Comparison of ENCODE assay signal across 8 cellular contexts in the genomic region with DNA sequence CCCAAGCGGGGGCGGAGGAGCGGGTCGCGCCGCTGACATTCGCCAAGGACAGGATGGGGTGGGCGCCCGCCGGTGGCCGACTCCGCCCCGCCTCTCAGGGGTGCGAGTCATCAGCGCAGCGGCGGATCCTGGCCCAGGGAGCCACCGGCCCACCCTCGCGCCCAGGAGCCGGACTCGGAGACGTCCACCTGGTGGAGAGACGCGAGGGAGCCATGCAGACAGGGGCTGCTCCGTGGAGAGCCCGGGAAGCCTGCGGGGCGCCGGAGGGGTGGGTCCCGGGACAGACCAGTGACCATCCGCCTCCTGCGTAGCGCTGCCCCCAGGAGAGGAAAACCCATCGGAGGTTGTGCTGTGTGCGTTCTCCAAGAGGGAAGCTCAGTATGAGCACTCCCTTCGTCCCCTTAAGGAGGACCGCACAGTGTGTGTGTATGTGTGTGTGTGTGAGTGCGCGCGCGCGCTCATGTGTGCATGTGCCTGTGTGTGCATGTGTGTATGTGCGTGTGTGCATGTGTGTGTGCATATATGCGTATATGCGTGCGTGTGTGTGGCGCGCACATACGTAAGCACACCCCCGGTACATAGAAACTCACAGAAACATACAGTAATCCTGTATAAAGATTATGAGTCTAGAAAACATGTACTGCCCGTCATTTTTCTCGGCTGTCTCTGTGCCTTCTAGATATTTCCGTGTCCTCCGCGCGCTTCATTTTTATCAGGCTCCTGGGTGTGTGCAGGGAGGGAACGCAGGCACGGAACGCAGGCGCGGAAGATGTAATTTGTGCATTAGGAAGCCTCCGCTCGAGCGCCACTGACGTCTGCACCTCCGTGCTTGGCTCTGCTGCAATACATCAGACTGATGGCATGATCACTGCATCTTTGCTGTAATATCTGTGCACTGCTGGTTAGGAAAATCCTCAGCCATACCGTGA.
DNase-seq lines count a peak whose midpoint lies in the region; ATAC-seq, FAIRE-seq and TF ChIP-seq lines count a peak whose summit lies in the region.

No MANE protein-coding gene starts in this region.

- H3K36me3 ChIP-seq in heart left ventricle: no peaks in the 10 kb centered on the region

- peak overlapping the region in 1 of 12 donors; percentile 37 for H3K27ac ChIP-seq in heart left ventricle

- DNase-seq in EL (peak; percentile 59), SK-N-DZ (ENCODE audit: low spot score) (peak; percentile 45), heart left ventricle (peak in 3 of 5 donors; percentile 28 to 69 (median 31)), posterior cingulate gyrus (peak in 8 of 10 donors; percentile 61 to 97 (median 82)), SW480 (ENCODE audit: low spot score) (no peak), activated gamma-delta T cell (lab: John Stamatoyannopoulos, UW) (no peak), frontal cortex (ENCODE audit: low spot score in 2 of 2) (no peak), amniotic stem cell (lab: John Stamatoyannopoulos, UW) (no peak)

- no peak for FAIRE-seq in frontal cortex (lab: Jason Lieb, UNC)

- intact Hi-C loops in heart left ventricle (cut with DNase I): loop anchor here in 2 of 10 donors (5.0 kb wide), 1 partner anchor 89 kb away; no protein-coding TSS in a partner anchor
- intact Hi-C loops in posterior cingulate gyrus (cut with DNase I): no loop called here

- no peak for ATAC-seq in heart left ventricle

- H3K4me1 ChIP-seq in heart left ventricle: peaks cover 0 to 38% (median 21%) of the 10 kb centered on the region in 12 donors

- TF ChIP-seq POLR2A in heart left ventricle (IDR thresholded peaks at IDR 0.05): no peak

- H3K9me3 ChIP-seq in heart left ventricle: peaks cover 0 to 4% (median 0%) of the 10 kb centered on the region in 12 donors

- peaks cover 12 to 77% (median 56%) of the 10 kb centered on the region in 9 donors for H3K27me3 ChIP-seq in heart left ventricle

- TF ChIP-seq CTCF in heart left ventricle (IDR thresholded peaks at IDR 0.05): no peak

- 2 to 7% (median 3%) methylated on average over 50 to 68 of the region's 68 CpGs for WGBS in heart left ventricle, 4 donors

- peak overlapping the region; percentile 17 to 46 (median 36) for H3K4me3 ChIP-seq in heart left ventricle

Comparison
In these comparisons a context has a peak if more than half of its experiments do, and no peak if none do; other contexts are left out.
1. DNase-seq: peak in EL (single experiment), SK-N-DZ (single experiment), heart left ventricle (3 of 5) and posterior cingulate gyrus (8 of 10); none in SW480 (single experiment), activated gamma-delta T cell (single experiment), frontal cortex (0 of 2) and amniotic stem cell (single experiment).